In the genomic region with DNA sequence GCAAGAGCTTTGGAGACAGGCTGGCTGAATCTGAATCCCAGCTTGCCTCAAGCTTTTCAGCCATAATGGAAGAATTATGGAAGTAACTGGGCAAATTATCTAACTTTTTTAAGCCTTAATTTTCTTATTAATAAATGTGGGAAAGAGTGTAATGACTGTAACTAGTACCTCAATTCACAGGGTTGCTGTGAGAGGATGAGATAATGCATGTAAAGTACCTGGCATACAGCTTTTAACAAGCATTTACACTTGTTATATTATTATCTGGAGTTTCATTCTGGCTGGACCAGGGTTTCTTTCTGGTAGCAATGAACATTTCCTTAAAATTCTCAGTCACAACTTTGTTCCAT, we compare ENCODE assay signal across 17 cellular contexts. TPM values are rescaled to one million over a fixed set of nuclear protein-coding genes. Genes with fewer than 3 reads are reported as not detected.
DNase-seq lines count a peak whose midpoint lies in the region; ATAC-seq, FAIRE-seq and TF ChIP-seq lines count a peak whose summit lies in the region.
"Had no signal": no experiment of that assay in that cellular context is flagged by ENCODE, and none has a peak within 500 bp of the region (broad histone marks: within the 10 kb centered on the region; RNA-seq: fewer than 3 reads in every experiment).

No MANE protein-coding gene starts in this region.

- no peak for DNase-seq in stimulated activated naive CD8-positive, alpha-beta T cell treated with anti-CD3 and anti-CD28 coated beads, Interleukin-15, Interleukin-2, amounts not matched to agents 100 U/mL and 50 U/mL, for 24 hours
- DNase-seq in GM12878 (ENCODE audit: low read depth, low spot score) (no peak), DMS153 treated with DMSO at 0.1 percent for 48 hours (lab: John Stamatoyannopoulos, UW; ENCODE audit: unreplicated experiment) (no peak), upper lobe of left lung (no peak)
- no peak for DNase-seq in naive thymus-derived CD8-positive, alpha-beta T cell
- DNase-seq: Calu3; CD8-positive, alpha-beta T cell; DMS53; GOT3; H7; HFFc6 had no signal

- H3K9me3 Mint-ChIP-seq in stimulated activated naive CD8-positive, alpha-beta T cell treated with anti-CD3 and anti-CD28 coated beads, Interleukin-15, Interleukin-2, amounts not matched to agents 100 ng/mL and 50 ng/mL, for 24 hours, result no peaks in the 10 kb centered on the region
- H3K9me3 Mint-ChIP-seq in naive thymus-derived CD8-positive, alpha-beta T cell, result peaks cover 0 to 4% (median 0%) of the 10 kb centered on the region in 9 donors
- H3K9me3 Mint-ChIP-seq: CD8-positive, alpha-beta T cell; HFFc6 had no signal

- H3K27ac ChIP-seq in OCI-LY3 (ENCODE audit: low read length), result no peak overlapping the region
- H3K27ac ChIP-seq in GM12878 (ENCODE audit: control insufficient read depth, insufficient read depth), result no peak overlapping the region
- H3K27ac ChIP-seq in upper lobe of left lung, result no peak overlapping the region
- H3K27ac ChIP-seq: BLaER1 treated with 17β-estradiol and CSF1 and Interleukin-3, amounts not matched to agents 10 nM and 100 nM had no signal

- H3K36me3 ChIP-seq in OCI-LY3 (replicated peaks; ENCODE audit: low read depth, low read length) (no peaks in the 10 kb centered on the region), GM12878 (ENCODE audit: control insufficient read depth in 2 of 2, insufficient read depth in 2 of 2, low read length in 1 of 2) (no peaks in the 10 kb centered on the region), upper lobe of left lung (no peaks in the 10 kb centered on the region)
- H3K36me3 ChIP-seq: BLaER1 treated with 17β-estradiol and CSF1 and Interleukin-3, amounts not matched to agents 10 nM and 100 nM had no signal

- intact Hi-C loops in GM12878 (cut with micrococcal nuclease; ENCODE audit: unreplicated experiment), result loop anchor here (2.0 kb wide), 1 partner anchor 108 kb away; no protein-coding TSS in a partner anchor

- SMC1A ChIA-PET in GM12878 (lab: Charles Lee; ENCODE audit: uncharacterized antibody, unreplicated experiment), result interaction anchor here (0.6 to 12.5 kb wide), 13 partner anchors 9 to 477 kb away, joined by 3 to 189 read pairs (median 5); a partner anchor contains a TSS

- POLR2A ChIA-PET in GM12878 (lab: Charles Lee), result interaction anchor here (0.8 to 1.9 kb wide), 3 partner anchors 8 to 11 kb away, joined by 3 to 5 read pairs (median 4); no protein-coding TSS in a partner anchor
- POLR2A ChIA-PET in naive thymus-derived CD8-positive, alpha-beta T cell (lab: Charles Lee), result no interaction called here

- H4K20me1 ChIP-seq in OCI-LY3 (ENCODE audit: insufficient read depth, low read length) (no peaks in the 10 kb centered on the region), GM12878 (ENCODE audit: control insufficient read depth, insufficient read depth) (no peaks in the 10 kb centered on the region)
- H4K20me1 ChIP-seq: BLaER1 treated with 17β-estradiol and CSF1 and Interleukin-3, amounts not matched to agents 10 nM and 100 nM had no signal

- no peak overlapping the region for H3K9ac ChIP-seq in OCI-LY3 (ENCODE audit: low read length)
- H3K9ac ChIP-seq in GM12878 (ENCODE audit: control insufficient read depth, insufficient read depth, low read length), result no peak overlapping the region
- H3K9ac ChIP-seq: BLaER1 treated with 17β-estradiol and CSF1 and Interleukin-3, amounts not matched to agents 10 nM and 100 nM had no signal

- TF ChIP-seq EP300 in GM12878 (IDR thresholded peaks at IDR 0.05; ENCODE audit: borderline replicate concordance in 1 of 2, control insufficient read depth in 1 of 2, low read depth in 2 of 2, low read length in 2 of 2) (0 out of 4 replicates have a peak, but pooled peaks of 1 of the 2 experiments have one; percentile 1), upper lobe of left lung (IDR thresholded peaks at IDR 0.05) (no peak)

- peaks cover 48% of the 10 kb centered on the region for H3K4me1 Mint-ChIP-seq in stimulated activated naive CD8-positive, alpha-beta T cell treated with anti-CD3 and anti-CD28 coated beads, Interleukin-15, Interleukin-2, amounts not matched to agents 100 ng/mL and 50 ng/mL, for 24 hours (ENCODE audit: low read depth)
- H3K4me1 Mint-ChIP-seq in naive thymus-derived CD8-positive, alpha-beta T cell, result peaks cover 6 to 11% (median 8%) of the 10 kb centered on the region in 4 donors

- TF ChIP-seq CTCF in OCI-LY3 (IDR thresholded peaks at IDR 0.05; ENCODE audit: low read depth, low read length) (no peak), GM12878 (IDR thresholded peaks at IDR 0.05 in 2 of 3, conservative IDR thresholded peaks at IDR 0.05 in 1 of 3; ENCODE audit: control insufficient read depth in 2 of 3, extremely low read depth in 1 of 3, insufficient read depth in 1 of 3, low read depth in 3 of 3, low read length in 3 of 3) (no peak), upper lobe of left lung (IDR thresholded peaks at IDR 0.05) (no peak)

- no peak for FAIRE-seq in GM12878 (lab: Jason Lieb, UNC)
- FAIRE-seq: G401.6 had no signal

- RAD21 ChIA-PET in GM12878 (lab: Charles Lee; ENCODE audit: unreplicated experiment), result interaction anchor here (0.8 to 3.0 kb wide), 14 partner anchors 9 to 884 kb away, joined by 3 to 14 read pairs (median 4); a partner anchor contains a TSS

- peak overlapping the region; percentile 87 for H3K27ac Mint-ChIP-seq in stimulated activated naive CD8-positive, alpha-beta T cell treated with anti-CD3 and anti-CD28 coated beads, Interleukin-15, Interleukin-2, amounts not matched to agents 100 ng/mL and 50 ng/mL, for 24 hours
- no peak overlapping the region for H3K27ac Mint-ChIP-seq in naive thymus-derived CD8-positive, alpha-beta T cell
- H3K27ac Mint-ChIP-seq: B cell; CD8-positive, alpha-beta T cell had no signal

- H3K4me2 ChIP-seq in OCI-LY3 (ENCODE audit: low read length), result peak overlapping the region; percentile 37
- peak overlapping the region; percentile 18; the same call in 1 of the 2 replicates for H3K4me2 ChIP-seq in GM12878 (ENCODE audit: control insufficient read depth, insufficient read depth)
- H3K4me2 ChIP-seq: BLaER1 treated with 17β-estradiol and CSF1 and Interleukin-3, amounts not matched to agents 10 nM and 100 nM had no signal

- TF ChIP-seq RAD21 in GM12878 (IDR thresholded peaks at IDR 0.05; ENCODE audit: insufficient read depth, low read depth, low read length), result no peak

- no peaks in the 10 kb centered on the region for H3K36me3 Mint-ChIP-seq in stimulated activated naive CD8-positive, alpha-beta T cell treated with anti-CD3 and anti-CD28 coated beads, Interleukin-15, Interleukin-2, amounts not matched to agents 100 ng/mL and 50 ng/mL, for 24 hours (ENCODE audit: low read depth)
- H3K36me3 Mint-ChIP-seq in naive thymus-derived CD8-positive, alpha-beta T cell, result peaks cover 0 to 3% (median 0%) of the 10 kb centered on the region in 3 donors
- H3K36me3 Mint-ChIP-seq: CD8-positive, alpha-beta T cell had no signal

- H3K27me3 ChIP-seq in OCI-LY3 (ENCODE audit: low read depth, low read length) (no peaks in the 10 kb centered on the region), GM12878 (replicated peaks in 1 of 2; ENCODE audit: control insufficient read depth in 2 of 2, insufficient read depth in 2 of 2, low read length in 1 of 2) (no peaks in the 10 kb centered on the region), upper lobe of left lung (no peaks in the 10 kb centered on the region)
- H3K27me3 ChIP-seq: BLaER1 treated with 17β-estradiol and CSF1 and Interleukin-3, amounts not matched to agents 10 nM and 100 nM had no signal

- H2AFZ ChIP-seq in OCI-LY3 (ENCODE audit: low read depth, low read length) (0 out of 2 replicates have a peak overlapping the region, but pooled peaks have one; percentile 10), GM12878 (ENCODE audit: control insufficient read depth, low read depth, low read length) (0 out of 2 replicates have a peak overlapping the region, but pooled peaks have one; percentile 4)

- H3K4me3 Mint-ChIP-seq in stimulated activated naive CD8-positive, alpha-beta T cell treated with anti-CD3 and anti-CD28 coated beads, Interleukin-15, Interleukin-2, amounts not matched to agents 100 ng/mL and 50 ng/mL, for 24 hours, result no peak overlapping the region
- H3K4me3 Mint-ChIP-seq in naive thymus-derived CD8-positive, alpha-beta T cell, result no peak overlapping the region
- H3K4me3 Mint-ChIP-seq: B cell; CD8-positive, alpha-beta T cell; HFFc6 had no signal

- in situ Hi-C loops in GM12878 (cut with MboI), result loop anchor here (5.0 kb wide), 1 partner anchor 189 kb away; no protein-coding TSS in a partner anchor

- CTCF ChIA-PET in GM12878 (lab: Yijun Ruan, JAX), result interaction anchor here (0.6 to 7.8 kb wide), 11 partner anchors 9 to 397 kb away, joined by 3 to 71 read pairs (median 5); a partner anchor contains a TSS

- no TSS peak for BruUV-seq in GM12878 (replicated peaks; lab: Mats Ljungman, UMichigan)

- TF ChIP-seq POLR2A in GM12878 (IDR thresholded peaks at IDR 0.05; ENCODE audit: low read depth, low read length) (no peak), upper lobe of left lung (IDR thresholded peaks at IDR 0.05) (no peak)

- H3K79me2 ChIP-seq in OCI-LY3 (ENCODE audit: low read length) (no peaks in the 10 kb centered on the region), GM12878 (ENCODE audit: control insufficient read depth, insufficient read depth, low read length) (no peaks in the 10 kb centered on the region)

- ATAC-seq in stimulated activated naive CD8-positive, alpha-beta T cell treated with anti-CD3 and anti-CD28 coated beads, Interleukin-15, Interleukin-2, amounts not matched to agents 100 U/mL and 50 U/mL, for 24 hours, result no peak
- peak; percentile 38 for ATAC-seq in GM12878
- ATAC-seq in naive thymus-derived CD8-positive, alpha-beta T cell, result no peak
- no peak for ATAC-seq in upper lobe of left lung (ENCODE audit: low FRiP score in 2 of 2)
- ATAC-seq: CD8-positive, alpha-beta T cell; HCT116 had no signal

- peaks cover 42% of the 10 kb centered on the region for H3K4me1 ChIP-seq in OCI-LY3 (ENCODE audit: low read length)
- H3K4me1 ChIP-seq in GM12878 (ENCODE audit: control insufficient read depth, insufficient read depth, low read length), result peaks cover 38% of the 10 kb centered on the region
- no peaks in the 10 kb centered on the region for H3K4me1 ChIP-seq in upper lobe of left lung

- H3K4me3 ChIP-seq in OCI-LY3 (ENCODE audit: low read length), result no peak overlapping the region
- H3K4me3 ChIP-seq in GM12878, result no peak overlapping the region
- no peak overlapping the region for H3K4me3 ChIP-seq in upper lobe of left lung
- H3K4me3 ChIP-seq: BLaER1 treated with 17β-estradiol and CSF1 and Interleukin-3, amounts not matched to agents 10 nM and 100 nM had no signal

- H3K9me3 ChIP-seq in OCI-LY3 (ENCODE audit: insufficient read depth, low read length) (no peaks in the 10 kb centered on the region), GM12878 (replicated peaks; ENCODE audit: control insufficient read depth, insufficient read depth, low read length) (no peaks in the 10 kb centered on the region; the same call in 2 of the 3 replicates), upper lobe of left lung (no peaks in the 10 kb centered on the region)

- no peaks in the 10 kb centered on the region for H3K27me3 Mint-ChIP-seq in stimulated activated naive CD8-positive, alpha-beta T cell treated with anti-CD3 and anti-CD28 coated beads, Interleukin-15, Interleukin-2, amounts not matched to agents 100 ng/mL and 50 ng/mL, for 24 hours
- no peaks in the 10 kb centered on the region for H3K27me3 Mint-ChIP-seq in naive thymus-derived CD8-positive, alpha-beta T cell
- H3K27me3 Mint-ChIP-seq: B cell had no signal

RNA-seq across cellular contexts. Expression of a gene that starts 15.9 kb away (rescaled TPM):
- 62.6 and 67.6 TPM in 2 replicates for total RNA-seq in GM12878 (2013; cell fraction: nucleolus; rRNA removed)
- total RNA-seq in GM12878 (2014; rRNA removed) (12.0 and 15.7 TPM in 2 replicates), GM12878 (2014; rRNA removed; fragmentation: Illumina TruSeq; extraction: Trizol) (15.7 and 16.7 TPM in 2 replicates), GM12878 (2021) (10.4 TPM in 2 replicates), upper lobe of left lung (1 to 10 TPM in 3 of 6 donors, under 1 TPM in 3; 0.46 to 1.5 (median 0.90) TPM)
- polyA plus RNA-seq in GM12878 (2011; ENCODE audit: low read depth), result 4.9 TPM
- polyA plus RNA-seq in GM12878 (2011; rRNA removed) (31.0 and 39.1 TPM in 2 replicates), GM12878 (2014; fragmentation: Illumina TruSeq; extraction: Trizol) (13.8 and 17.8 TPM in 2 replicates), GM12878 (2014; fragmentation: Nextera tagmentation; extraction: Ambion mirVana) (1 to 10 TPM; 8.1 to 9.5 TPM), GM12878 (2014; rRNA removed) (9.1 and 11.5 TPM in 2 replicates), GM12878 (2016; fragmentation: Nextera tagmentation; extraction: Ambion mirVana) (10 to 100 TPM; 13.8 to 15.2 TPM)
- 16.0 and 16.2 TPM in 2 replicates for polyA plus RNA-seq in GM12878 (2011; cell fraction: cytosol; rRNA removed)
- 12.1 and 14.7 TPM in 2 replicates for polyA plus RNA-seq in GM12878 (2011; cell fraction: nucleus; rRNA removed)
- 4.6 and 6.8 TPM in 2 replicates for polyA plus RNA-seq in GM12878 (2012)
- polyA minus RNA-seq in GM12878 (2011; rRNA and poly(A)+ RNA removed), result 26.4 and 40.3 TPM in 2 replicates
- polyA minus RNA-seq in GM12878 (2011; cell fraction: cytosol; rRNA and poly(A)+ RNA removed), result 7.5 and 8.4 TPM in 2 replicates
- 20.6 and 28.5 TPM in 2 replicates for polyA minus RNA-seq in GM12878 (2011; cell fraction: nucleus; rRNA and poly(A)+ RNA removed)
- total RNA-seq in naive thymus-derived CD8-positive, alpha-beta T cell, result 1 to 10 TPM; 1.6 to 2.3 TPM
- polyA plus RNA-seq in naive thymus-derived CD8-positive, alpha-beta T cell, result under 1 TPM; 0.13 to 0.68 (median 0.29) TPM
